8 cellular contexts compared by ENCODE assay signal in the genomic region with DNA sequence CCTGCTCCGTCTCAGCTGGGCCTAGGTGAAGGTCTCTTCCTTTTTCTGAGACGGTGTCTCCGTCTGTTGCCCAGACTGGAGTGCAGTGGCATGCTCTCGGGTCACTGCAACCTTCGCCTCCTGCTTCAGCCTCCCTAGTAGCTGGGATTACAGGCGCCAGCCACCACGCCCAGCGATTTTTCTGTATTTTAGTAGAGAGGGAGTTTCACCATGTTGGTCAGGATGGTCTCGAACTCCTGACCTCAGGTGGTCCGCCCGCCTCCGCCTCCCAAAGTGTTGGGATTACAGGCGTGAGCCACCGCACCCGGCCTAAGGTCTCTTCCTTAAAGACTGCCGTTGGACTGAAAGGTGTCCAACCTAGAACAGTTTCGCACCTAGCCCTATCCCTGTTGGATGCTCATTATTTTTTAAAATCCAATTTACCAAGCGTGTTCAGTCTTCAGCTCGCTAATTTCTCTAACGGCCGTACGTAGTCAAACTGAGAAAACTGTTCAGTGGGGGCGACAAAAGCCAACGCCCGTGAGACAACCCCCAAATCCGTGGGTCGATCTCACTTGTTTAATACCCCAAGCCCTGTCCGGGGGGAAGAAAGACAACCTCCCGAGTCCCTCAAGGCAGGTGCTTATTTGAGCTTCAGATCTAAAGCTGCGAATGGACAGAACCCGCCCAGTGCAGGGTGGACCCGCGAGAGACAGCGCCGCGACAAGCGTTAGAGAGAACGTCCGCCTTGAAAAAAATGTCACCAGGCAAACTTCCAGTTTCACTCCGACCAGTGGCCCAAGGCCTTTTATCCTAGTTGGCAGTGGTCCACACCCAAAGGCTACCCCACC. TPM values are rescaled to one million over a fixed set of nuclear protein-coding genes. Genes with fewer than 3 reads are reported as not detected.
DNase-seq lines count a peak whose midpoint lies in the region; ATAC-seq and TF ChIP-seq lines count a peak whose summit lies in the region.

No MANE protein-coding gene starts in this region.

- H3K36me3 Mint-ChIP-seq in activated T-cell treated with anti-CD3 and anti-CD28 coated beads, Interleukin-2, amount 50 U/mL, for 4 hours (ENCODE audit: insufficient read depth), result peaks cover 9% of the 10 kb centered on the region

- H3K9me3 Mint-ChIP-seq in activated T-cell treated with anti-CD3 and anti-CD28 coated beads, Interleukin-2, amount 50 U/mL, for 4 hours, result no peaks in the 10 kb centered on the region

- H3K9me3 ChIP-seq in SJSA1 (replicated peaks), result no peaks in the 10 kb centered on the region
- H3K9me3 ChIP-seq in gastrocnemius medialis, result no peaks in the 10 kb centered on the region

- no peak for TF ChIP-seq CTCF in fibroblast of the aortic adventitia (IDR thresholded peaks at IDR 0.05; ENCODE audit: insufficient read depth, low read length)
- no peak for TF ChIP-seq CTCF in gastrocnemius medialis (IDR thresholded peaks at IDR 0.05 in 4 of 5, conservative IDR thresholded peaks at IDR 0.05 in 1 of 5)

- peaks cover 9% of the 10 kb centered on the region for H3K36me3 ChIP-seq in SJSA1
- no peaks in the 10 kb centered on the region for H3K36me3 ChIP-seq in gastrocnemius medialis

- H3K4me1 ChIP-seq in SJSA1 (replicated peaks) (peaks cover 30% of the 10 kb centered on the region), gastrocnemius medialis (peaks cover 28 to 30% of the 10 kb centered on the region in 2 donors)

- intact Hi-C loops in gastrocnemius medialis (cut with DNase I; ENCODE audit: low total_unique reads), result loop anchor here (10.0 kb wide), 1 partner anchor 1170 kb away; the partner anchor contains the start of genes EPM2AIP1 and MLH1

- no peaks in the 10 kb centered on the region for H3K27me3 ChIP-seq in SJSA1 (replicated peaks)
- H3K27me3 ChIP-seq in gastrocnemius medialis, result no peaks in the 10 kb centered on the region

- peak; percentile 11 to 15 for ATAC-seq in activated T-cell treated with anti-CD3 and anti-CD28 coated beads, Interleukin-2, amount 50 U/mL, for 4 hours
- ATAC-seq in gastrocnemius medialis, result peak in 1 of 2 donors; percentile 38
- no peak for ATAC-seq in GM19463 (IDR thresholded peaks at IDR 0.05; ENCODE audit: unreplicated experiment)

- in situ Hi-C loops in gastrocnemius medialis (cut with MboI; ENCODE audit: low sequenced_read_pairs in 4 of 4), result no loop called here

- peak in 1 of 2 donors; percentile 33 for TF ChIP-seq POLR2A in gastrocnemius medialis (IDR thresholded peaks at IDR 0.05)

- H3K27me3 Mint-ChIP-seq in activated T-cell treated with anti-CD3 and anti-CD28 coated beads, Interleukin-2, amount 50 U/mL, for 4 hours (ENCODE audit: low read depth), result no peaks in the 10 kb centered on the region

- peaks cover 41% of the 10 kb centered on the region for H3K4me1 Mint-ChIP-seq in activated T-cell treated with anti-CD3 and anti-CD28 coated beads, Interleukin-2, amount 50 U/mL, for 4 hours (ENCODE audit: low read depth)

- peak overlapping the region; percentile 98 for H3K27ac ChIP-seq in SJSA1
- peak overlapping the region; percentile 94 to 99 (median 96) for H3K27ac ChIP-seq in gastrocnemius medialis

- H3K4me3 Mint-ChIP-seq in activated T-cell treated with anti-CD3 and anti-CD28 coated beads, Interleukin-2, amount 50 U/mL, for 4 hours, result peak overlapping the region; percentile 87

- DNase-seq in activated T-cell treated with anti-CD3 and anti-CD28 coated beads, Interleukin-2, amount 50 U/mL, for 4 hours, result no peak
- DNase-seq in activated T-cell treated with anti-CD3 and anti-CD28 coated beads, Interleukin-2, amount 50 U/mL, for 48 hours, result no peak
- DNase-seq in SJSA1 (ENCODE audit: low read depth in 1 of 2, low spot score in 2 of 2) (no peak), fibroblast of the aortic adventitia (ENCODE audit: low read depth) (no peak), gastrocnemius medialis (no peak)
- DNase-seq in stimulated activated CD4-positive, alpha-beta T cell treated with anti-CD3 and anti-CD28 coated beads, Interleukin-4, amount 100 ng/mL, for 4 hours, result no peak
- no peak for DNase-seq in stimulated activated CD4-positive, alpha-beta T cell treated with anti-CD3 and anti-CD28 coated beads, Interleukin-1b, Interleukin-23, amount 100 ng/mL, for 48 hours

- H3K4me3 ChIP-seq in SJSA1, result peak overlapping the region; percentile 81
- peak overlapping the region; percentile 86 for H3K4me3 ChIP-seq in fibroblast of the aortic adventitia (ENCODE audit: low read depth, low read length)
- H3K4me3 ChIP-seq in gastrocnemius medialis, result peak overlapping the region; percentile 66 to 93 (median 88)

RNA-seq across cellular contexts. Expression of gene OXSR1, which starts 1.0 kb away (rescaled TPM):
- 10 to 100 TPM; 45.3 to 47.4 (median 45.5) TPM for total RNA-seq in activated T-cell treated with anti-CD3 and anti-CD28 coated beads, Interleukin-2, amount 50 U/mL, for 4 hours
- total RNA-seq in SJSA1 (2014; rRNA removed; shearing (Covaris generic)), result 30.1 and 37.3 TPM in 2 replicates
- total RNA-seq in fibroblast of the aortic adventitia (ENCODE audit: low replicate concordance) (36.2 and 38.0 TPM in 2 replicates), gastrocnemius medialis (10 to 100 TPM; 37.9 to 50.0 (median 43.2) TPM)

RNA-seq across cellular contexts. Expression of gene MYD88, which starts 25.9 kb away (rescaled TPM):
- total RNA-seq in activated T-cell treated with anti-CD3 and anti-CD28 coated beads, Interleukin-2, amount 50 U/mL, for 4 hours, result 10 to 100 TPM; 35.7 to 45.1 (median 37.7) TPM
- total RNA-seq in SJSA1 (2014; rRNA removed; shearing (Covaris generic)), result 4.4 and 5.2 TPM in 2 replicates
- total RNA-seq in fibroblast of the aortic adventitia (ENCODE audit: low replicate concordance), result 8.3 and 20.7 TPM in 2 replicates
- 1 to 10 TPM; 2.1 to 6.6 (median 3.3) TPM for total RNA-seq in gastrocnemius medialis

RNA-seq across cellular contexts. Expression of gene ACAA1, which starts 27.4 kb away (rescaled TPM):
- 10 to 100 TPM; 49.6 to 62.0 (median 60.0) TPM for total RNA-seq in activated T-cell treated with anti-CD3 and anti-CD28 coated beads, Interleukin-2, amount 50 U/mL, for 4 hours
- 10.0 and 16.3 TPM in 2 replicates for total RNA-seq in SJSA1 (2014; rRNA removed; shearing (Covaris generic))
- total RNA-seq in fibroblast of the aortic adventitia (ENCODE audit: low replicate concordance), result 20.6 and 40.9 TPM in 2 replicates
- 10 to 100 TPM; 24.5 to 31.2 (median 29.3) TPM for total RNA-seq in gastrocnemius medialis
